12 cellular contexts compared by ENCODE assay signal in the genomic region with DNA sequence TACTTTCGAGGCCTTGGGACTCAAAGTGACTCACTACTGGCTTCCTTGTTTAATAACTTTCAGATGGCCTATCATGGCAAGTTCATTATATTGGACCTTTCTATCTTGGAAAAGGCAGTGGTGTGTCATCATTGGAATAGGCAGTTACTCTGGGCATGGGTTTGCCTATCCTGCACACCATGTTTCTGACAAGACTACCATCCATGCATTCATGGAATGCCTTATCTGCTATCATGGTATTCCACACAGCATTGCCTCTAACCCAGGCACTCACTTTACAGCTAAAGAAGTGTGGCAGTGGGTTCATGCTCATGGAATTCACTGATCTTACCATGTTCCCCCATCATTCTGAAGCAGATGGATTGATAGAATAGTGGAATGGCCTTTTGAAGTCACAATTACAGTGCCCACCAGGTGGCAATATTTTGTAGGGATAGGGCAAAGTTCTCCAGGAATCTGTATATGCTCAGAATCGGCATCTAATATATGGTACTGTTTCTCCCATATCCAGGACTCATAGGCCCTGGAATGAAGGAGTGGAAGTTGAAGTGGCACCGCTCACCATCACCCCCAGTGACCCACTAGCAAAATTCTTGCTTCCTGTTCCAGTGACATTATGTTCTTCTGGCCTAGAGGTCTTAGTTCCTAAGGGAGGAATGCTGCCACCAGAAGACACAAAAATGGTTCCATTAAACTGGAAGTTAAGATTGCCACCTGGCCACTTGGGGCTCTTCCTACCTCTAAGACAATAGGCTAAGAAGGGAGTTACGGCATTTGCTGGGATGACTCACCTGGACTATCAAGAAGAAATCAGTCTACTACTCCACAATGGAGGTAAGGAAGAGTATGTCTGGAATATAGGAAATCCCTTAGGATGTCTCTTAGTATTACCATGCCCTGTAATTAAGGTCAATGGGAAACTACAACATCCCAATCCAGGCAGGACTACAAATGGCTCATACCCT.
DNase-seq lines count a peak whose midpoint lies in the region; ATAC-seq and TF ChIP-seq lines count a peak whose summit lies in the region.
"Had no signal": no experiment of that assay in that cellular context is flagged by ENCODE, and none has a peak within 500 bp of the region (broad histone marks: within the 10 kb centered on the region; RNA-seq: fewer than 3 reads in every experiment).

No MANE protein-coding gene starts in this region.

- peaks cover 2% of the 10 kb centered on the region for H3K36me3 Mint-ChIP-seq in endodermal cell (ENCODE audit: low read depth)

- no peak for ATAC-seq in GM19463 (IDR thresholded peaks at IDR 0.05; ENCODE audit: unreplicated experiment)
- ATAC-seq in HG02610 (IDR thresholded peaks at IDR 0.05; ENCODE audit: unreplicated experiment): no peak

- H3K4me1 ChIP-seq in HEK293 (ENCODE audit: control insufficient read depth, insufficient read depth, low read length) (no peaks in the 10 kb centered on the region), endodermal cell (ENCODE audit: control insufficient read depth, insufficient read depth, low read length) (peaks cover 9% of the 10 kb centered on the region)
- H3K4me1 ChIP-seq: BLaER1 had no signal

- no peak overlapping the region for H3K9ac ChIP-seq in endodermal cell (ENCODE audit: extremely low read depth, low read length, poor library complexity, severe bottlenecking)
- H3K9ac ChIP-seq: BLaER1 had no signal

- H3K4me3 Mint-ChIP-seq in endodermal cell: no peak overlapping the region
- H3K4me3 Mint-ChIP-seq: T-helper 1 cell treated with Interleukin-12 subunit alpha and Interleukin-12 subunit beta and Interleukin-4 antibody, amounts not matched to agents 30 μg/mL and 1 μg/mL, for 36 hours had no signal

- H3K4me3 ChIP-seq in HEK293 (ENCODE audit: low read depth, low read length): no peak overlapping the region
- H3K4me3 ChIP-seq in endodermal cell (ENCODE audit: low read length): no peak overlapping the region
- H3K4me3 ChIP-seq: BLaER1 had no signal

- no peaks in the 10 kb centered on the region for H3K27me3 ChIP-seq in endodermal cell (ENCODE audit: control insufficient read depth, insufficient read depth, low read length, poor library complexity, severe bottlenecking)
- H3K27me3 ChIP-seq: BLaER1 had no signal

- 86 to 100% methylated on average over 2 to 4 of the region's 4 CpGs for WGBS in endodermal cell (ENCODE audit: insufficient coverage in 1 of 2, insufficient read length in 1 of 2), 2 experiments

- peaks cover 5% of the 10 kb centered on the region for H3K9me3 Mint-ChIP-seq in endodermal cell
- H3K9me3 Mint-ChIP-seq: T-helper 1 cell treated with Interleukin-12 subunit alpha and Interleukin-12 subunit beta and Interleukin-4 antibody, amounts not matched to agents 30 μg/mL and 1 μg/mL, for 36 hours had no signal

- no peaks in the 10 kb centered on the region for H3K4me1 Mint-ChIP-seq in endodermal cell

- POLR2A ChIA-PET in HEK293 (lab: Yijun Ruan, JAX): no interaction called here

- no peak overlapping the region for H3K27ac Mint-ChIP-seq in endodermal cell
- H3K27ac Mint-ChIP-seq: T-helper 1 cell treated with Interleukin-12 subunit alpha and Interleukin-12 subunit beta and Interleukin-4 antibody, amounts not matched to agents 30 μg/mL and 1 μg/mL, for 36 hours had no signal

- H3K27ac ChIP-seq in 22Rv1: no peak overlapping the region
- H3K27ac ChIP-seq in HEK293 (ENCODE audit: extremely low read depth, low read depth, low read length): no peak overlapping the region
- no peak overlapping the region for H3K27ac ChIP-seq in endodermal cell (ENCODE audit: low read depth, low read length)
- H3K27ac ChIP-seq: BLaER1 had no signal

- no peaks in the 10 kb centered on the region for H3K27me3 Mint-ChIP-seq in endodermal cell (ENCODE audit: insufficient read depth)

- peak; percentile 69 for TF ChIP-seq CTCF in 22Rv1 (IDR thresholded peaks at IDR 0.05)
- no peak for TF ChIP-seq CTCF in HEK293 (tag by site-specific recombination; IDR thresholded peaks at IDR 0.05)
- peak; percentile 63 for TF ChIP-seq CTCF in endodermal cell (conservative IDR thresholded peaks at IDR 0.05)

- CTCF ChIA-PET in HEK293 (lab: Yijun Ruan, JAX): interaction anchor here (0.7 to 1.2 kb wide), 2 partner anchors 32 to 141 kb away, joined by 3 read pairs; no protein-coding TSS in a partner anchor

- H3K36me3 ChIP-seq in HEK293 (ENCODE audit: control insufficient read depth in 2 of 2, insufficient read depth in 1 of 2, low read length in 2 of 2) (no peaks in the 10 kb centered on the region), endodermal cell (ENCODE audit: control insufficient read depth, insufficient read depth, low read length) (no peaks in the 10 kb centered on the region)
- H3K36me3 ChIP-seq: BLaER1 had no signal

- DNase-seq in NCI-H460 (ENCODE audit: extremely low read depth, low read depth) (peak; percentile 18), endodermal cell (peak; percentile 49), AG08396 (ENCODE audit: low spot score) (no peak), NCI-H1930 (lab: John Stamatoyannopoulos, UW) (no peak)
- DNase-seq: effector CD4-positive, alpha-beta T cell; HCEC 1CT had no signal

- no peaks in the 10 kb centered on the region for H3K9me3 ChIP-seq in HEK293 (ENCODE audit: control insufficient read depth, insufficient read depth, low read depth, low read length)
- peaks cover 6% of the 10 kb centered on the region for H3K9me3 ChIP-seq in endodermal cell (ENCODE audit: control insufficient read depth, low read length)
- H3K9me3 ChIP-seq: BLaER1 had no signal

TF ChIP-seq in HEK293, 187 proteins besides CTCF, POLR2A, EP300 and RAD21:
- TF ChIP-seq ZNF560 (tag by site-specific recombination; IDR thresholded peaks at IDR 0.05; ENCODE audit: borderline replicate concordance) (no peak), ZNF654 (tag by site-specific recombination; IDR thresholded peaks at IDR 0.05; ENCODE audit: low read depth) (peak; percentile 25), SP7 (tag by site-specific recombination; IDR thresholded peaks at IDR 0.05) (no peak)

Comparison
In these comparisons a context has a peak if more than half of its experiments do, and no peak if none do; other contexts are left out.
1. DNase-seq: peak in NCI-H460 (single experiment) and endodermal cell (single experiment); none in AG08396 (single experiment) and NCI-H1930 (0 of 2).